Comparison of ENCODE assay signal across 8 cellular contexts in genomic region chr10:132888446-132888845, GRCh38. TPM values are rescaled to one million over a fixed set of nuclear protein-coding genes. Genes with fewer than 3 reads are reported as not detected.
"Had no signal": no experiment of that assay in that cellular context is flagged by ENCODE, and none has a peak within 500 bp of the region (broad histone marks: within the 10 kb centered on the region; RNA-seq: fewer than 3 reads in every experiment).

No MANE protein-coding gene starts in this region.

RNA-seq across cellular contexts. Expression of gene CFAP46, which starts 53.9 kb away (rescaled TPM):
- total RNA-seq: activated CD4-positive, alpha-beta memory T cell treated with anti-CD3 and anti-CD28 coated beads, Interleukin-2, amount 10 ng/mL, durations not matched to agents 7 days and 5 days; activated CD4-positive, alpha-beta T cell treated with anti-CD3 and anti-CD28 coated beads, Interleukin-2, amount 10 ng/mL, durations not matched to agents 24 days and 14 days; activated CD4-positive, alpha-beta T cell treated with anti-CD3 and anti-CD28 coated beads, Interleukin-2, amount 10 ng/mL, durations not matched to agents 7 days and 5 days; activated CD8-positive, alpha-beta memory T cell treated with anti-CD3 and anti-CD28 coated beads, Interleukin-2, amount 10 ng/mL, durations not matched to agents 7 days and 5 days; activated CD8-positive, alpha-beta T cell treated with anti-CD3 and anti-CD28 coated beads, Interleukin-2, amount 10 ng/mL, durations not matched to agents 7 days and 5 days; T-cell; T-helper 1 cell treated with Interleukin-12 subunit alpha and Interleukin-12 subunit beta and Interleukin-4 antibody, amounts not matched to agents 30 ng/mL and 1 ng/mL, for 36 hours; T-helper 17 cell had no signal
